Comparison of ENCODE assay signal across 8 cellular contexts in genomic region chr15:75023194-75024101, GRCh38. TPM values are rescaled to one million over a fixed set of nuclear protein-coding genes. Genes with fewer than 3 reads are reported as not detected.
DNase-seq lines count a peak whose midpoint lies in the region; ATAC-seq and TF ChIP-seq lines count a peak whose summit lies in the region.

PPCDC (plus strand) TSS chr15:75023590; CDS start chr15:75028319, 4,729 bp downstream.

- no peak for TF ChIP-seq CTCF in CD8-positive, alpha-beta T cell (IDR thresholded peaks at IDR 0.05)
- TF ChIP-seq CTCF in lung (IDR thresholded peaks at IDR 0.05; ENCODE audit: control extremely low read depth, extremely low read depth), result no peak

- intact Hi-C loops in CD8-positive, alpha-beta T cell (cut with DNase I, micrococcal nuclease), result loop anchor here (1.0 to 10.0 kb wide), 16 partner anchors 28 to 1389 kb away; partner anchors contain the start of genes EDC3 (in 2 of the 2), SCAMP5 (in 2 of the 2), SIN3A (in 2 of the 2) and CLK3 (in 1 of the 2)

- H3K27ac Mint-ChIP-seq in CD8-positive, alpha-beta T cell, result peak within 1 kb of the TSS; percentile 92

- peak within 1 kb of the TSS; percentile 92 for H3K4me3 Mint-ChIP-seq in CD8-positive, alpha-beta T cell

- WGBS in lung, 2 donors, result 3 to 4% methylated on average over 44 to 47 of the region's 47 CpGs

- peaks cover 14% of the 10 kb centered on the region for H3K4me1 Mint-ChIP-seq in CD8-positive, alpha-beta T cell (ENCODE audit: low read depth)

- H3K9me3 Mint-ChIP-seq in CD8-positive, alpha-beta T cell, result no peaks in the 10 kb centered on the region

- H3K9me3 ChIP-seq in CD8-positive, alpha-beta T cell (ENCODE audit: low read length), result no peaks in the 10 kb centered on the region
- no peaks in the 10 kb centered on the region for H3K9me3 ChIP-seq in lung (ENCODE audit: control insufficient read depth in 2 of 2, insufficient read depth in 1 of 2, low read length in 1 of 2)

- peak; percentile 81 to 93 (median 90) for DNase-seq in CD8-positive, alpha-beta T cell
- DNase-seq in HS-5 (ENCODE audit: low read depth) (peak; percentile 70), lung (ENCODE audit: low spot score) (peak; percentile 97)
- DNase-seq in NK-92 treated with Interleukin-12 subunit alpha and Interleukin-12 subunit beta, amount 100 ng/mL, for 24 hours (lab: John Stamatoyannopoulos, UW), result peak; percentile 94
- DNase-seq in activated CD8-positive, alpha-beta memory T cell treated with anti-CD3 and anti-CD28 coated beads for 24 hours, result peak; percentile 96
- peak; percentile 91 for DNase-seq in effector CD4-positive, alpha-beta T cell
- DNase-seq in stimulated activated CD4-positive, alpha-beta T cell treated with anti-CD3 and anti-CD28 coated beads, TNF-alpha, amount 100 ng/mL, for 4 hours (ENCODE audit: low read depth in 3 of 3), result peak; percentile 80 to 92 (median 87)

- CTCF ChIA-PET in CD8-positive, alpha-beta T cell (lab: Charles Lee), result interaction anchor here (1.0 to 9.2 kb wide), 4 partner anchors 178 to 254 kb away, joined by 3 to 114 read pairs (median 4); partner anchors contain the start of gene C15orf39

- H3K27me3 Mint-ChIP-seq in CD8-positive, alpha-beta T cell (ENCODE audit: low read depth), result no peaks in the 10 kb centered on the region

- no peaks in the 10 kb centered on the region for H3K36me3 ChIP-seq in CD8-positive, alpha-beta T cell (ENCODE audit: insufficient read depth, low read length)
- H3K36me3 ChIP-seq in lung (ENCODE audit: control insufficient read depth in 2 of 2, insufficient read depth in 2 of 2, low read length in 2 of 2), result peaks cover 0 to 1% of the 10 kb centered on the region in 2 donors

- peaks cover 5% of the 10 kb centered on the region for H3K36me3 Mint-ChIP-seq in CD8-positive, alpha-beta T cell

- H3K27ac ChIP-seq in CD8-positive, alpha-beta T cell (ENCODE audit: low read depth, low read length), result peak within 1 kb of the TSS; percentile 77
- H3K27ac ChIP-seq in lung (ENCODE audit: low read depth in 1 of 2, low read length in 1 of 2), result peak within 1 kb of the TSS; percentile 95 to 97

- H3K4me3 ChIP-seq in CD8-positive, alpha-beta T cell (ENCODE audit: low read depth, low read length), result peak within 1 kb of the TSS; percentile 82
- peak within 1 kb of the TSS; percentile 87 for H3K4me3 ChIP-seq in lung

- no peaks in the 10 kb centered on the region for H3K27me3 ChIP-seq in CD8-positive, alpha-beta T cell (ENCODE audit: insufficient read depth, low read length)
- no peaks in the 10 kb centered on the region for H3K27me3 ChIP-seq in lung (ENCODE audit: control insufficient read depth, insufficient read depth)

- POLR2A ChIA-PET in CD8-positive, alpha-beta T cell (lab: Charles Lee), result interaction anchor here (0.5 to 1.9 kb wide), 6 partner anchors 53 to 345 kb away, joined by 3 to 8 read pairs (median 4); partner anchors contain the start of genes C15orf39 and MAN2C1

- ATAC-seq in CD8-positive, alpha-beta T cell, result peak; percentile 100
- ATAC-seq in GM19468 (IDR thresholded peaks at IDR 0.05; ENCODE audit: extremely low read depth, unreplicated experiment) (peak; percentile 80), lung (ENCODE audit: insufficient read depth, low FRiP score) (peak; percentile 98)

- H3K4me1 ChIP-seq in CD8-positive, alpha-beta T cell (ENCODE audit: insufficient read depth, low read length), result peaks cover 8% of the 10 kb centered on the region
- H3K4me1 ChIP-seq in lung (ENCODE audit: control insufficient read depth in 2 of 2, insufficient read depth in 2 of 2, low read length in 2 of 2), result peaks cover 0 to 8% of the 10 kb centered on the region in 2 donors

RNA-seq across cellular contexts. Expression of gene PPCDC, which starts in this region (rescaled TPM):
- total RNA-seq in CD8-positive, alpha-beta T cell, result 1 to 10 TPM; 6.0 to 6.5 TPM
- 10 to 100 TPM; 12.8 to 19.2 TPM for total RNA-seq in lung
- 10 to 100 TPM; 22.5 to 23.8 TPM for polyA plus RNA-seq in lung

Comparison
In these comparisons a context has a peak if more than half of its experiments do, and no peak if none do; other contexts are left out.
1. Peak in every context shown above with its lines: DNase-seq, ATAC-seq, H3K4me3 ChIP-seq and H3K27ac ChIP-seq.